Comparison of ENCODE assay signal across 8 cellular contexts in the genomic region with DNA sequence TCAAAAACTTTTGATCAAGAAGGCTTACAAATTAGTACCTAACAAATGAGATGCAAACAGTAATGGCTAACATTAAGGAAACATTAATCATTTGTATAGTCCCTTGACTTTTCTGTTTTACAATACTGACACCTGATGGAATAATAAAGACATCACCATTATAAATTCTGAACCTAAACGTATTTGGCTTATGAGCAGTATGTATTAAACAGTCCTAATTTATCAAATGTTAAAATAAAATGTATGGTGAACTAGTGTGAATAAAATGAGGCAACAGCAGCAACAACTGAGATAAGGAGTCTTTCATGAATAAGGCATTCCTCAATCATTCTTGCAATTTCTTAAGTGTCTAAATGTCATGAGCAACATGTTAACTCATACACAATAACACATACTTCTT. TPM values are rescaled to one million over a fixed set of nuclear protein-coding genes. Genes with fewer than 3 reads are reported as not detected.
DNase-seq lines count a peak whose midpoint lies in the region; ATAC-seq, FAIRE-seq and TF ChIP-seq lines count a peak whose summit lies in the region.

No MANE protein-coding gene starts in this region.

- H2AFZ ChIP-seq in astrocyte (ENCODE audit: low read depth, low read length), result no peak overlapping the region

- H3K27ac ChIP-seq in astrocyte (ENCODE audit: low read depth, low read length) (no peak overlapping the region), upper lobe of left lung (peak overlapping the region; percentile 2 to 79 (median 62))

- no peaks in the 10 kb centered on the region for H3K9me3 ChIP-seq in astrocyte (ENCODE audit: insufficient read depth, low read depth, low read length)
- no peaks in the 10 kb centered on the region for H3K9me3 ChIP-seq in upper lobe of left lung

- ATAC-seq in upper lobe of left lung (ENCODE audit: low FRiP score in 2 of 2), result peak in 1 of 2 donors; percentile 51

- no peak for TF ChIP-seq EP300 in upper lobe of left lung (IDR thresholded peaks at IDR 0.05)

- TF ChIP-seq POLR2A in upper lobe of left lung (IDR thresholded peaks at IDR 0.05), result no peak

- H3K4me2 ChIP-seq in astrocyte (ENCODE audit: low read length), result peak overlapping the region; percentile 55

- H3K4me1 Mint-ChIP-seq in activated naive CD4-positive, alpha-beta T cell treated with anti-CD3 and anti-CD28 coated beads, Interleukin-2, amount 50 U/mL, for 24 hours, result peaks cover 39% of the 10 kb centered on the region
- peaks cover 19% of the 10 kb centered on the region for H3K4me1 Mint-ChIP-seq in astrocyte (ENCODE audit: low read depth, unreplicated experiment)

- H3K9ac ChIP-seq in astrocyte (ENCODE audit: low read length), result peak overlapping the region; percentile 16

- TF ChIP-seq CTCF in astrocyte (IDR thresholded peaks at IDR 0.05; ENCODE audit: insufficient read depth, low read depth, low read length) (peak; percentile 24), upper lobe of left lung (IDR thresholded peaks at IDR 0.05) (peak in 4 of 6 experiments; percentile 19 to 34 (median 26))

- H3K27ac Mint-ChIP-seq in activated naive CD4-positive, alpha-beta T cell treated with anti-CD3 and anti-CD28 coated beads, Interleukin-2, amount 50 U/mL, for 24 hours, result peak overlapping the region; percentile 80
- H3K27ac Mint-ChIP-seq in astrocyte (ENCODE audit: unreplicated experiment), result no peak overlapping the region

- H3K4me3 Mint-ChIP-seq in activated naive CD4-positive, alpha-beta T cell treated with anti-CD3 and anti-CD28 coated beads, Interleukin-2, amount 50 U/mL, for 24 hours, result peak overlapping the region; percentile 73
- no peak overlapping the region for H3K4me3 Mint-ChIP-seq in astrocyte (ENCODE audit: unreplicated experiment)

- no peak overlapping the region for H3K4me3 ChIP-seq in astrocyte (ENCODE audit: insufficient read depth, low read depth, low read length)
- peak overlapping the region in 3 of 4 donors; percentile 21 to 36 (median 35) for H3K4me3 ChIP-seq in upper lobe of left lung

- peaks cover 72% of the 10 kb centered on the region for H4K20me1 ChIP-seq in astrocyte (ENCODE audit: insufficient read depth, low read length)

- peaks cover 34% of the 10 kb centered on the region for H3K36me3 ChIP-seq in astrocyte (ENCODE audit: insufficient read depth, low read length)
- peaks cover 2 to 44% (median 18%) of the 10 kb centered on the region in 4 donors for H3K36me3 ChIP-seq in upper lobe of left lung

- no peak for DNase-seq in activated naive CD4-positive, alpha-beta T cell treated with anti-CD3 and anti-CD28 coated beads, Interleukin-2, amount 50 U/mL, for 16 hours
- DNase-seq in astrocyte (ENCODE audit: low read depth), result no peak
- DNase-seq in upper lobe of left lung, result no peak
- DNase-seq in HPDE6-E6E7 (ENCODE audit: extremely low spot score), result no peak
- DNase-seq in central memory CD4-positive, alpha-beta T cell, result no peak
- no peak for DNase-seq in NCI-H1417 treated with DMSO at 0.1 percent for 48 hours (lab: John Stamatoyannopoulos, UW)

- H3K36me3 Mint-ChIP-seq in activated naive CD4-positive, alpha-beta T cell treated with anti-CD3 and anti-CD28 coated beads, Interleukin-2, amount 50 U/mL, for 24 hours, result peaks cover 21% of the 10 kb centered on the region
- H3K36me3 Mint-ChIP-seq in astrocyte (ENCODE audit: low read depth, unreplicated experiment), result no peaks in the 10 kb centered on the region

- H3K9me3 Mint-ChIP-seq in activated naive CD4-positive, alpha-beta T cell treated with anti-CD3 and anti-CD28 coated beads, Interleukin-2, amount 50 U/mL, for 24 hours, result no peaks in the 10 kb centered on the region
- H3K9me3 Mint-ChIP-seq in astrocyte (ENCODE audit: unreplicated experiment), result no peaks in the 10 kb centered on the region

- H3K27me3 ChIP-seq in astrocyte (ENCODE audit: insufficient read depth, low read length), result no peaks in the 10 kb centered on the region
- no peaks in the 10 kb centered on the region for H3K27me3 ChIP-seq in upper lobe of left lung

- WGBS in upper lobe of left lung, 2 donors, result 2 to 6% methylated on average over 1 of the region's 1 CpG

- peaks cover 90% of the 10 kb centered on the region for H3K79me2 ChIP-seq in astrocyte (ENCODE audit: insufficient read depth, low read length)

- H3K4me1 ChIP-seq in astrocyte (ENCODE audit: insufficient read depth, low read length) (peaks cover 21% of the 10 kb centered on the region), upper lobe of left lung (peaks cover 25 to 49% (median 37%) of the 10 kb centered on the region in 4 donors)

- FAIRE-seq in astrocyte (lab: Jason Lieb, UNC) (peak; percentile 13), islet of Langerhans (lab: Jason Lieb, UNC) (peak; percentile 100)

- no peaks in the 10 kb centered on the region for H3K27me3 Mint-ChIP-seq in activated naive CD4-positive, alpha-beta T cell treated with anti-CD3 and anti-CD28 coated beads, Interleukin-2, amount 50 U/mL, for 24 hours
- H3K27me3 Mint-ChIP-seq in astrocyte (ENCODE audit: low read depth, unreplicated experiment), result no peaks in the 10 kb centered on the region

RNA-seq across cellular contexts. Expression of gene PUM3, which starts 6.0 kb away (rescaled TPM):
- total RNA-seq in astrocyte (58.0 and 64.2 TPM in 2 replicates), upper lobe of left lung (10 to 100 TPM; 20.4 to 49.2 (median 38.9) TPM)
